1 cellular context compared by ENCODE assay signal in the genomic region with DNA sequence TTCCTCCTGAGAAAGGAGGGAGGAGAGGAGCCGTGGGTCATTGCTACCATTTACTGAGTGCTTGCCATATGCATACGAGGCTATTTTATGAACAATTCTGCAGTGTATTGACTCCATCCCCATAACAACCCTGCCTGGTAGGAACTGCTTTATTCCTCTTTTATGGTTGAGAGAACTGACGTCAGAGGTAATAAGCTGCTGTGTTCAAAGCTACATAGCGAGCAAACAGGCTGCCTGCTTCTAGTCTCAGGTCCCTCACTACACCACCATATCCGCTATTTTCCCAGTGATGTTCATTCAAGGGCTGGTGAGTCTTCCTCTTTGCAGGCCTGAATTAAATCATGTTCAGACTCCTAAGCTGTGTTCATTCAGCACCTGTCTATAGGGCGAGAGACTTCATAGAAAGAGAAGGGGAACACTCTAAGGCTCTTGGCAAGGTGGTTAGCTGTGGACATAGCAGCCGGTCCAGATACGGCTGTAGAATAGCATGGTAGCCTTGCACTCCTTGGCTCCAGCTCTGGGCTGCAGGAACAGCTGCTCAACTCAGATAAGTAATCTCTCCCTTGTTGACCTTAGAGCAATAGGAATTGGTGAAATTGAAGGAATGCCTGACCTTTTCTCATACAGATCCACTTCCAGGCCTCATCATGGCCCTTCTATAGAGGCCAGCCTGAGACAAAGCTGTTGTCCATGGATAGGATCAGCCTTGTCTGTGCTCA.
TF ChIP-seq lines count a peak whose summit lies in the region.

No MANE protein-coding gene starts in this region.

TF ChIP-seq in K562, 482 proteins besides CTCF, POLR2A, EP300 and RAD21 (continued from another document and continues in another):
- TF ChIP-seq PHB (CRISPR knock-in tag; IDR thresholded peaks at IDR 0.05): no peak
- TF ChIP-seq ZNF24 (IDR thresholded peaks at IDR 0.05): peak; percentile 72
- TF ChIP-seq, protein P1, sequence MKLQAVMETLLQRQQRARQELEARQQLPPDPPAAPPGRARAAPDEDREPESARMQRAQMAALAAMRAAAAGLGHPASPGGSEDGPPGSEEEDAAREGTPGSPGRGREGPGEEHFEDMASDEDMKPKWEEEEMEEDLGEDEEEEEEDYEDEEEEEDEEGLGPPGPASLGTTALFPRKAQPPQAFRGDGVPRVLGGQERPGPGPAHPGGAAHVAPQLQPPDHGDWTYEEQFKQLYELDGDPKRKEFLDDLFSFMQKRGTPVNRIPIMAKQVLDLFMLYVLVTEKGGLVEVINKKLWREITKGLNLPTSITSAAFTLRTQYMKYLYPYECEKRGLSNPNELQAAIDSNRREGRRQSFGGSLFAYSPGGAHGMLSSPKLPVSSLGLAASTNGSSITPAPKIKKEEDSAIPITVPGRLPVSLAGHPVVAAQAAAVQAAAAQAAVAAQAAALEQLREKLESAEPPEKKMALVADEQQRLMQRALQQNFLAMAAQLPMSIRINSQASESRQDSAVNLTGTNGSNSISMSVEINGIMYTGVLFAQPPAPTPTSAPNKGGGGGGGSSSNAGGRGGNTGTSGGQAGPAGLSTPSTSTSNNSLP (IDR thresholded peaks at IDR 0.05; ENCODE audit: borderline replicate concordance, low read depth, low read length): no peak
- TF ChIP-seq TBL1XR1 (IDR thresholded peaks at IDR 0.05; ENCODE audit: low read length in 2 of 2): no peak
- no peak for TF ChIP-seq ASH1L (IDR thresholded peaks at IDR 0.05; ENCODE audit: borderline replicate concordance, low read depth, partially characterized antibody)
- no peak for TF ChIP-seq ZNF232 (CRISPR knock-in tag; IDR thresholded peaks at IDR 0.05)
- TF ChIP-seq TEAD1 (CRISPR knock-in tag; IDR thresholded peaks at IDR 0.05): peak in 1 of 2 experiments; percentile 37; a peak in 1 of 4 replicates
- TF ChIP-seq, protein P2, sequence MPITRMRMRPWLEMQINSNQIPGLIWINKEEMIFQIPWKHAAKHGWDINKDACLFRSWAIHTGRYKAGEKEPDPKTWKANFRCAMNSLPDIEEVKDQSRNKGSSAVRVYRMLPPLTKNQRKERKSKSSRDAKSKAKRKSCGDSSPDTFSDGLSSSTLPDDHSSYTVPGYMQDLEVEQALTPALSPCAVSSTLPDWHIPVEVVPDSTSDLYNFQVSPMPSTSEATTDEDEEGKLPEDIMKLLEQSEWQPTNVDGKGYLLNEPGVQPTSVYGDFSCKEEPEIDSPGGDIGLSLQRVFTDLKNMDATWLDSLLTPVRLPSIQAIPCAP (CRISPR knock-in tag; IDR thresholded peaks at IDR 0.05; ENCODE audit: borderline replicate concordance): no peak
- TF ChIP-seq, protein P3, sequence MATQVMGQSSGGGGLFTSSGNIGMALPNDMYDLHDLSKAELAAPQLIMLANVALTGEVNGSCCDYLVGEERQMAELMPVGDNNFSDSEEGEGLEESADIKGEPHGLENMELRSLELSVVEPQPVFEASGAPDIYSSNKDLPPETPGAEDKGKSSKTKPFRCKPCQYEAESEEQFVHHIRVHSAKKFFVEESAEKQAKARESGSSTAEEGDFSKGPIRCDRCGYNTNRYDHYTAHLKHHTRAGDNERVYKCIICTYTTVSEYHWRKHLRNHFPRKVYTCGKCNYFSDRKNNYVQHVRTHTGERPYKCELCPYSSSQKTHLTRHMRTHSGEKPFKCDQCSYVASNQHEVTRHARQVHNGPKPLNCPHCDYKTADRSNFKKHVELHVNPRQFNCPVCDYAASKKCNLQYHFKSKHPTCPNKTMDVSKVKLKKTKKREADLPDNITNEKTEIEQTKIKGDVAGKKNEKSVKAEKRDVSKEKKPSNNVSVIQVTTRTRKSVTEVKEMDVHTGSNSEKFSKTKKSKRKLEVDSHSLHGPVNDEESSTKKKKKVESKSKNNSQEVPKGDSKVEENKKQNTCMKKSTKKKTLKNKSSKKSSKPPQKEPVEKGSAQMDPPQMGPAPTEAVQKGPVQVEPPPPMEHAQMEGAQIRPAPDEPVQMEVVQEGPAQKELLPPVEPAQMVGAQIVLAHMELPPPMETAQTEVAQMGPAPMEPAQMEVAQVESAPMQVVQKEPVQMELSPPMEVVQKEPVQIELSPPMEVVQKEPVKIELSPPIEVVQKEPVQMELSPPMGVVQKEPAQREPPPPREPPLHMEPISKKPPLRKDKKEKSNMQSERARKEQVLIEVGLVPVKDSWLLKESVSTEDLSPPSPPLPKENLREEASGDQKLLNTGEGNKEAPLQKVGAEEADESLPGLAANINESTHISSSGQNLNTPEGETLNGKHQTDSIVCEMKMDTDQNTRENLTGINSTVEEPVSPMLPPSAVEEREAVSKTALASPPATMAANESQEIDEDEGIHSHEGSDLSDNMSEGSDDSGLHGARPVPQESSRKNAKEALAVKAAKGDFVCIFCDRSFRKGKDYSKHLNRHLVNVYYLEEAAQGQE (CRISPR knock-in tag; IDR thresholded peaks at IDR 0.05; ENCODE audit: low read depth): no peak
- no peak for TF ChIP-seq ARID2 (IDR thresholded peaks at IDR 0.05)
- TF ChIP-seq NR2F6 (CRISPR knock-in tag; IDR thresholded peaks at IDR 0.05): no peak
- TF ChIP-seq SNRNP70 (optimal IDR thresholded peaks at IDR 0.05; ENCODE audit: low read depth, low read length): no peak
- peak; percentile 86 for TF ChIP-seq GATA2 (CRISPR knock-in tag; IDR thresholded peaks at IDR 0.05)
- TF ChIP-seq STAT5A (IDR thresholded peaks at IDR 0.05; ENCODE audit: borderline replicate concordance, low read length): peak; percentile 57; the same call in 1 of the 2 replicates
- no peak for TF ChIP-seq NFE2L1 (tag; IDR thresholded peaks at IDR 0.05; ENCODE audit: borderline replicate concordance, low read depth)
- no peak for TF ChIP-seq ZNF778 (CRISPR knock-in tag; IDR thresholded peaks at IDR 0.05)
- peak; percentile 89 for TF ChIP-seq TFAP4 (CRISPR knock-in tag; IDR thresholded peaks at IDR 0.05; ENCODE audit: borderline replicate concordance)
- no peak for TF ChIP-seq PCBP2 (IDR thresholded peaks at IDR 0.05; ENCODE audit: low read depth, low read length, poor library complexity, severe bottlenecking)
- no peak for TF ChIP-seq ZNF76 (CRISPR knock-in tag; IDR thresholded peaks at IDR 0.05; ENCODE audit: borderline replicate concordance)
- no peak for TF ChIP-seq IRF2 (CRISPR knock-in tag; IDR thresholded peaks at IDR 0.05)
- TF ChIP-seq NR3C1 (CRISPR knock-in tag; IDR thresholded peaks at IDR 0.05): no peak
- no peak for TF ChIP-seq NONO (IDR thresholded peaks at IDR 0.05; ENCODE audit: low read depth in 2 of 2, low read length in 1 of 2)
- no peak for TF ChIP-seq ZNF511 (CRISPR knock-in tag; IDR thresholded peaks at IDR 0.05)
- no peak for TF ChIP-seq ZNF277 (CRISPR knock-in tag; IDR thresholded peaks at IDR 0.05; ENCODE audit: borderline replicate concordance)
- no peak for TF ChIP-seq ZNF449 (CRISPR knock-in tag; IDR thresholded peaks at IDR 0.05)
- TF ChIP-seq TOE1 (IDR thresholded peaks at IDR 0.05; ENCODE audit: borderline replicate concordance): no peak
- no peak for TF ChIP-seq TOE1 (CRISPR knock-in tag; IDR thresholded peaks at IDR 0.05; ENCODE audit: borderline replicate concordance, low read depth)
- TF ChIP-seq ZNF239 (CRISPR knock-in tag; IDR thresholded peaks at IDR 0.05): no peak
- peak; percentile 69; the same call in 1 of the 2 replicates for TF ChIP-seq LEF1 (IDR thresholded peaks at IDR 0.05)
- TF ChIP-seq ZNF740 (CRISPR knock-in tag; IDR thresholded peaks at IDR 0.05): no peak
- no peak for TF ChIP-seq ZNF740 (tag; IDR thresholded peaks at IDR 0.05)
- TF ChIP-seq NCOA6 (IDR thresholded peaks at IDR 0.05): no peak
- TF ChIP-seq KDM1A (IDR thresholded peaks at IDR 0.05): no peak; a peak in 1 of 4 replicates
- TF ChIP-seq AFF1 (IDR thresholded peaks at IDR 0.05; ENCODE audit: low read depth in 1 of 2, partially characterized antibody in 2 of 2): no peak
- TF ChIP-seq, protein P4, sequence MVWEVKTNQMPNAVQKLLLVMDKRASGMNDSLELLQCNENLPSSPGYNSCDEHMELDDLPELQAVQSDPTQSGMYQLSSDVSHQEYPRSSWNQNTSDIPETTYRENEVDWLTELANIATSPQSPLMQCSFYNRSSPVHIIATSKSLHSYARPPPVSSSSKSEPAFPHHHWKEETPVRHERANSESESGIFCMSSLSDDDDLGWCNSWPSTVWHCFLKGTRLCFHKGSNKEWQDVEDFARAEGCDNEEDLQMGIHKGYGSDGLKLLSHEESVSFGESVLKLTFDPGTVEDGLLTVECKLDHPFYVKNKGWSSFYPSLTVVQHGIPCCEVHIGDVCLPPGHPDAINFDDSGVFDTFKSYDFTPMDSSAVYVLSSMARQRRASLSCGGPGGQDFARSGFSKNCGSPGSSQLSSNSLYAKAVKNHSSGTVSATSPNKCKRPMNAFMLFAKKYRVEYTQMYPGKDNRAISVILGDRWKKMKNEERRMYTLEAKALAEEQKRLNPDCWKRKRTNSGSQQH (CRISPR knock-in tag; IDR thresholded peaks at IDR 0.05): no peak
- TF ChIP-seq ZNF507 (tag; conservative IDR thresholded peaks at IDR 0.05): no peak
- TF ChIP-seq, protein P5, sequence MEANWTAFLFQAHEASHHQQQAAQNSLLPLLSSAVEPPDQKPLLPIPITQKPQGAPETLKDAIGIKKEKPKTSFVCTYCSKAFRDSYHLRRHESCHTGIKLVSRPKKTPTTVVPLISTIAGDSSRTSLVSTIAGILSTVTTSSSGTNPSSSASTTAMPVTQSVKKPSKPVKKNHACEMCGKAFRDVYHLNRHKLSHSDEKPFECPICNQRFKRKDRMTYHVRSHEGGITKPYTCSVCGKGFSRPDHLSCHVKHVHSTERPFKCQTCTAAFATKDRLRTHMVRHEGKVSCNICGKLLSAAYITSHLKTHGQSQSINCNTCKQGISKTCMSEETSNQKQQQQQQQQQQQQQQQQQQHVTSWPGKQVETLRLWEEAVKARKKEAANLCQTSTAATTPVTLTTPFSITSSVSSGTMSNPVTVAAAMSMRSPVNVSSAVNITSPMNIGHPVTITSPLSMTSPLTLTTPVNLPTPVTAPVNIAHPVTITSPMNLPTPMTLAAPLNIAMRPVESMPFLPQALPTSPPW (CRISPR knock-in tag; IDR thresholded peaks at IDR 0.05): no peak; the same call in 1 of the 2 replicates
- TF ChIP-seq SMARCA4 (IDR thresholded peaks at IDR 0.05): peak; percentile 81
- TF ChIP-seq ZBTB1 (CRISPR knock-in tag; IDR thresholded peaks at IDR 0.05; ENCODE audit: borderline replicate concordance, low read depth): no peak
- no peak for TF ChIP-seq ZNF785 (CRISPR knock-in tag; IDR thresholded peaks at IDR 0.05)
